Comparison of ENCODE assay signal across 8 cellular contexts in the genomic region with DNA sequence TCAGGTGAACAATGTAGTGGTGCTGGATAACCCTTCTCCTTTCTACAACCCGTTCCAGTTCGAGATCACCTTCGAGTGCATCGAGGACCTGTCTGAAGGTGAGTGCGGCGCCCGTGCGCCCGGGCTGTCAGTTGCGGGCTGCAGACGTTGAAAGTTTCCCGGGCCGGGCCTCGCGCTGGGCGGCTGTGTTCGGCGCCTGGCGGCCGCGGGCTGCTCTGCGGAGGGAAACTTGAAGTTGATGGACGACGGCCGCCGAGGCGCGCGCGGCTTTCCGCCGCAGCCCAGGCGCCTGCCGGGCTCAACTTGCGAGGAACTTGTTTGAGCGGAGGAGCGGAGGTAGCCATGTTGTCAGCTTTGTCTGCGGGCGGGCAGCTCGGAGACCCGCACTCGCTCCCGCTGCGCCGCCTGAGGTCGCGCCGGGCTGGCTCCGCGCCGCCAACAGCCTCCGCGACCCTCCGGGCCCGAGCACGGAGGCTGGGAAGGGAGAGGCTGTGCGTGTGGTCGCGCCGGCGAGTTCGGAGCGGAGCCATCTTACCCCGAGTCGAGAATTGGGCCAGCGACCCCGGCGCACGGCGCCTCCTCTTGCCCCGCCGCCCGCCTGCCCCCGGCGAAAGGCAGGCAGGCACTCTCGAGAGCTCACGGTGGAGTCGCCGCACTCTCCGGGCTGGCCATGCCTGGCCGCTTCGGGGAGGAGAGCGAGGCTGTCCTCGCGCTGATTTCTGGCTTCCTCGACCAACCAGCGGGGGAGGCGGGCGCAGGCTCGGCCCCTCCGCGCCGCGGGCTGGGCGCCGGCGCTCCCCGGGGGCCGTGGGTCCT. TPM values are rescaled to one million over a fixed set of nuclear protein-coding genes. Genes with fewer than 3 reads are reported as not detected.
DNase-seq lines count a peak whose midpoint lies in the region; ATAC-seq, FAIRE-seq and TF ChIP-seq lines count a peak whose summit lies in the region.

No MANE protein-coding gene starts in this region.

- peak overlapping the region; percentile 98 for H3K27ac Mint-ChIP-seq in CD4-positive, alpha-beta T cell

- peak; percentile 48 to 66 (median 54) for DNase-seq in CD4-positive, alpha-beta T cell
- DNase-seq in RKO (ENCODE audit: low spot score): peak; percentile 51
- DNase-seq in activated gamma-delta T cell treated with Interleukin-2 at 50 U/mL for 16 hours: peak; percentile 54
- DNase-seq in frontal cortex (ENCODE audit: low spot score in 2 of 2): peak; percentile 59 to 70

- peak; percentile 22 for ATAC-seq in CD4-positive, alpha-beta T cell (ENCODE audit: poor library complexity)
- ATAC-seq in GM19328 (IDR thresholded peaks at IDR 0.05; ENCODE audit: unreplicated experiment) (peak; percentile 38), HG03457 (IDR thresholded peaks at IDR 0.05; ENCODE audit: unreplicated experiment) (peak; percentile 30)

- peak overlapping the region; percentile 83 to 88 for H3K4me3 ChIP-seq in neutrophil (ENCODE audit: low read depth in 1 of 2, low read length in 1 of 2)

- peaks cover 80% of the 10 kb centered on the region for H3K4me1 Mint-ChIP-seq in CD4-positive, alpha-beta T cell (ENCODE audit: low read depth)

- peaks cover 31 to 33% of the 10 kb centered on the region in 2 experiments for H3K4me1 ChIP-seq in neutrophil (ENCODE audit: control insufficient read depth in 1 of 2, insufficient read depth in 1 of 2, low read depth in 1 of 2, low read length in 1 of 2)

- no peaks in the 10 kb centered on the region for H3K27me3 ChIP-seq in CD4-positive, alpha-beta T cell (ENCODE audit: control insufficient read depth, insufficient read depth, low read length)
- H3K27me3 ChIP-seq in neutrophil: no peaks in the 10 kb centered on the region

- H3K36me3 Mint-ChIP-seq in CD4-positive, alpha-beta T cell (ENCODE audit: low read depth): peaks cover 38% of the 10 kb centered on the region

- H3K4me3 Mint-ChIP-seq in CD4-positive, alpha-beta T cell: peak overlapping the region; percentile 99

- FAIRE-seq in frontal cortex (lab: Jason Lieb, UNC): no peak

- no peaks in the 10 kb centered on the region for H3K27me3 Mint-ChIP-seq in CD4-positive, alpha-beta T cell

- peak overlapping the region; percentile 93 for H3K27ac ChIP-seq in CD4-positive, alpha-beta T cell (ENCODE audit: low read depth, low read length)
- peak overlapping the region; percentile 79 for H3K27ac ChIP-seq in neutrophil
- H3K27ac ChIP-seq in temporal lobe (ENCODE audit: low read depth, low read length): peak overlapping the region; percentile 64

- intact Hi-C loops in CD4-positive, alpha-beta T cell (cut with DNase I, micrococcal nuclease): loop anchor here (2.0 to 10.0 kb wide), 13 partner anchors 40 to 1220 kb away; a partner anchor contains a TSS

- TF ChIP-seq CTCF in CD4-positive, alpha-beta T cell (IDR thresholded peaks at IDR 0.05): no peak
- no peak for TF ChIP-seq CTCF in neutrophil (IDR thresholded peaks at IDR 0.05)

- H3K9me3 ChIP-seq in CD4-positive, alpha-beta T cell (ENCODE audit: control insufficient read depth, low read length): no peaks in the 10 kb centered on the region
- H3K9me3 ChIP-seq in neutrophil: no peaks in the 10 kb centered on the region

- no peaks in the 10 kb centered on the region for H3K9me3 Mint-ChIP-seq in CD4-positive, alpha-beta T cell

- H3K36me3 ChIP-seq in neutrophil: no peaks in the 10 kb centered on the region

- CTCF ChIA-PET in CD4-positive, alpha-beta T cell (lab: Charles Lee): interaction anchor here (1.2 to 3.1 kb wide), 6 partner anchors 13 to 186 kb away, joined by 3 to 9 read pairs (median 4); a partner anchor contains a TSS

- POLR2A ChIA-PET in CD4-positive, alpha-beta T cell (lab: Charles Lee): interaction anchor here (0.6 to 6.9 kb wide), 32 partner anchors 9 to 1292 kb away, joined by 3 to 60 read pairs (median 6); a partner anchor contains a TSS

RNA-seq across cellular contexts. Expression of a gene that starts 0.7 kb away (rescaled TPM):
- total RNA-seq in CD4-positive, alpha-beta T cell: 10 to 100 TPM; 10.7 to 11.9 TPM
- total RNA-seq in frontal cortex: 40.4 TPM
- total RNA-seq in temporal lobe: 19.2 TPM

RNA-seq across cellular contexts. Expression of a gene that starts 40.3 kb away (rescaled TPM):
- total RNA-seq in CD4-positive, alpha-beta T cell: 10 to 100 TPM; 25.5 TPM
- total RNA-seq in frontal cortex (6.9 TPM), temporal lobe (6.4 TPM)

Comparison
In these comparisons a context has a peak if more than half of its experiments do, and no peak if none do; other contexts are left out.
1. Peak in every context shown above with its lines: DNase-seq, ATAC-seq, H3K4me3 ChIP-seq and H3K27ac ChIP-seq.